Comparison of ENCODE assay signal across 21 cellular contexts in the genomic region with DNA sequence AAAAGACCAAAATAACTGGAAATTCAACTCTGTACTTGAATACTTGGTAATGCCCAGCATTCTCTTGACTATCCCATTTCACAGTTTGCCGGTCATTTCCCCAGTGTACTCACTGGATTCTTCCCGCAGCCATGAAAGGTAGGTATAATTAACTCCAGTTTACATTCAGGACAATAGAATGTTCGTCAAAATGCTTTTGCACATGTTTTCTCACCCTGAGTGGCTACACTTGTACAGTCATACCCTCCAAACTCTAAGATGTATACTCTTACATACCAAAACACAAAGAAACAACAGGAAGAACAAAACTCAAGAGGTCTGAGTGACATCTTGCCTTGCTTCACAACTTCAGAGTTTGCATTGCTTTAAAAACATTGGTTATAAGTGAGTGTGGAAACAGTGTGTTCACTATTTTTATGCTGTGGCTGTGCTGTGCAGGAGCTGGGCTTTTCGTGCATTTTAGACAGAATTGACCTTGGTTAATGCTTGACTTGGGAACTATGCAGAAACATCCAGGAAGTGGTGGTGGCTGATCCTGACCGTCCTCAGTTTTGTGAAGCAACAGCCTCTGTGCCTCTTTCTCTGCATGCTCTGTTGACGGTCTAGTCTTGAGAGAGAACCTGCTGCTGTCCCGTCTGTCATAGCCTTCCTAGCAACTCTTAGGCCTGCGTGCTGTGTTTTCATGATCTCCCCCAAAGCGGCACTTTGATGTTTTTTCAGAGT.
DNase-seq lines count a peak whose midpoint lies in the region; ATAC-seq, FAIRE-seq and TF ChIP-seq lines count a peak whose summit lies in the region.
"Had no signal": no experiment of that assay in that cellular context is flagged by ENCODE, and none has a peak within 500 bp of the region (broad histone marks: within the 10 kb centered on the region; RNA-seq: fewer than 3 reads in every experiment).

No MANE protein-coding gene starts in this region.

- peaks cover 7% of the 10 kb centered on the region for H3F3A ChIP-seq in smooth muscle cell (ENCODE audit: low read depth)

- peak; percentile 69 to 86 for ATAC-seq in activated T-cell treated with anti-CD3 and anti-CD28 coated beads, Interleukin-2, amount 50 U/mL, for 72 hours (replicated peaks in 1 of 2)
- ATAC-seq in activated T-cell treated with anti-CD3 and anti-CD28 coated beads, Interleukin-2, amount 50 U/mL, for 4 hours, result no peak
- ATAC-seq: naive thymus-derived CD8-positive, alpha-beta T cell; psoas muscle had no signal

- H3K79me2 ChIP-seq in smooth muscle cell (ENCODE audit: low read depth), result peaks cover 98% of the 10 kb centered on the region

- H3K27me3 ChIP-seq in smooth muscle cell (ENCODE audit: low read depth), result no peaks in the 10 kb centered on the region
- H3K27me3 ChIP-seq: testis had no signal

- H3K4me1 Mint-ChIP-seq in activated T-cell treated with anti-CD3 and anti-CD28 coated beads, Interleukin-2, amount 50 U/mL, for 72 hours (ENCODE audit: low read depth), result peaks cover 66% of the 10 kb centered on the region
- H3K4me1 Mint-ChIP-seq in activated T-cell treated with anti-CD3 and anti-CD28 coated beads, Interleukin-2, amount 50 U/mL, for 4 hours (ENCODE audit: low read depth), result peaks cover 50% of the 10 kb centered on the region
- H3K4me1 Mint-ChIP-seq in T-helper 2 cell treated with Interferon-gamma antibody and Interleukin-4, amounts not matched to agents 5 μg/mL and 100 μg/mL, for 36 hours (ENCODE audit: low read depth), result peaks cover 23% of the 10 kb centered on the region

- H3K4me2 ChIP-seq in smooth muscle cell, result no peak overlapping the region

- H3K9ac ChIP-seq in kidney (ENCODE audit: low read length in 2 of 2), result no peak overlapping the region
- H3K9ac ChIP-seq in smooth muscle cell (ENCODE audit: low read depth), result no peak overlapping the region

- H3K4me3 ChIP-seq in kidney (ENCODE audit: low read length in 2 of 2) (peak overlapping the region in 1 of 2 donors; percentile 9), smooth muscle cell (no peak overlapping the region)
- H3K4me3 ChIP-seq: lung, psoas muscle, testis had no signal

- 70% methylated on average over 9 of the region's 9 CpGs for WGBS in smooth muscle cell (ENCODE audit: low lambda C conversion rate)

- peaks cover 29 to 69% of the 10 kb centered on the region in 2 donors for H3K4me1 ChIP-seq in kidney (ENCODE audit: control insufficient read depth in 1 of 2, insufficient read depth in 1 of 2, low read depth in 1 of 2, low read length in 2 of 2)
- peaks cover 3% of the 10 kb centered on the region for H3K4me1 ChIP-seq in smooth muscle cell (ENCODE audit: low read depth)

- no peak overlapping the region for H2AFZ ChIP-seq in smooth muscle cell (ENCODE audit: low read depth)

- DNase-seq in activated T-cell treated with anti-CD3 and anti-CD28 coated beads, Interleukin-2, amount 50 U/mL, for 72 hours, result no peak
- no peak for DNase-seq in activated T-cell treated with anti-CD3 and anti-CD28 coated beads, Interleukin-2, amount 50 U/mL, for 4 hours
- DNase-seq in T-helper 2 cell treated with Interferon-gamma antibody and Interleukin-4, amounts not matched to agents 5 μg/mL and 100 μg/mL, for 36 hours (ENCODE audit: low spot score), result no peak
- DNase-seq in kidney (no peak), smooth muscle cell (lab: John Stamatoyannopoulos, UW; ENCODE audit: unreplicated experiment) (no peak), NCI-H524 treated with DMSO at 0.1 percent for 48 hours (lab: John Stamatoyannopoulos, UW) (no peak), NCI-H82 (lab: John Stamatoyannopoulos, UW) (no peak)
- DNase-seq in stimulated activated naive CD4-positive, alpha-beta T cell (lab: John Stamatoyannopoulos, UW), result no peak
- DNase-seq: activated CD4-positive, alpha-beta T cell treated with anti-CD3 and anti-CD28 coated beads, Interleukin-2, amount 50 U/mL, for 4 hours; activated T-cell treated with anti-CD3 and anti-CD28 coated beads, Interleukin-2, amount 50 U/mL, for 48 hours; DMS79; glutamatergic neuron; naive thymus-derived CD8-positive, alpha-beta T cell; NCI-H1436 treated with DMSO at 0.1 percent for 48 hours; psoas muscle; small intestine; stimulated activated CD4-positive, alpha-beta T cell treated with anti-CD3 and anti-CD28 coated beads, Interleukin-4, amount 100 ng/mL, for 4 hours; testis had no signal

- H3K9me3 ChIP-seq in kidney (ENCODE audit: control insufficient read depth in 1 of 2, low read length in 2 of 2), result no peaks in the 10 kb centered on the region
- H3K9me3 ChIP-seq in smooth muscle cell (replicated peaks; ENCODE audit: low read depth), result no peaks in the 10 kb centered on the region
- H3K9me3 ChIP-seq: psoas muscle, testis had no signal

- intact Hi-C loops in kidney (cut with DNase I), result no loop called here

- H3K27ac ChIP-seq in kidney (ENCODE audit: low read depth in 2 of 2, low read length in 2 of 2) (peak overlapping the region; percentile 33 to 55), smooth muscle cell (ENCODE audit: low read depth) (peak overlapping the region; percentile 6)
- H3K27ac ChIP-seq: psoas muscle, testis had no signal

- H3K9me3 Mint-ChIP-seq in activated T-cell treated with anti-CD3 and anti-CD28 coated beads, Interleukin-2, amount 50 U/mL, for 72 hours, result no peaks in the 10 kb centered on the region
- no peaks in the 10 kb centered on the region for H3K9me3 Mint-ChIP-seq in activated T-cell treated with anti-CD3 and anti-CD28 coated beads, Interleukin-2, amount 50 U/mL, for 4 hours
- no peaks in the 10 kb centered on the region for H3K9me3 Mint-ChIP-seq in T-helper 2 cell treated with Interferon-gamma antibody and Interleukin-4, amounts not matched to agents 5 μg/mL and 100 μg/mL, for 36 hours

- H3K27ac Mint-ChIP-seq in activated T-cell treated with anti-CD3 and anti-CD28 coated beads, Interleukin-2, amount 50 U/mL, for 72 hours, result no peak overlapping the region
- H3K27ac Mint-ChIP-seq in T-helper 2 cell treated with Interferon-gamma antibody and Interleukin-4, amounts not matched to agents 5 μg/mL and 100 μg/mL, for 36 hours, result peak overlapping the region; percentile 32
- H3K27ac Mint-ChIP-seq: CD14-positive monocyte had no signal

- H3K27me3 Mint-ChIP-seq in activated T-cell treated with anti-CD3 and anti-CD28 coated beads, Interleukin-2, amount 50 U/mL, for 72 hours (ENCODE audit: low read depth), result no peaks in the 10 kb centered on the region
- no peaks in the 10 kb centered on the region for H3K27me3 Mint-ChIP-seq in activated T-cell treated with anti-CD3 and anti-CD28 coated beads, Interleukin-2, amount 50 U/mL, for 4 hours (ENCODE audit: low read depth)
- no peaks in the 10 kb centered on the region for H3K27me3 Mint-ChIP-seq in T-helper 2 cell treated with Interferon-gamma antibody and Interleukin-4, amounts not matched to agents 5 μg/mL and 100 μg/mL, for 36 hours (ENCODE audit: low read depth)
- H3K27me3 Mint-ChIP-seq: naive thymus-derived CD8-positive, alpha-beta T cell had no signal

- H3K36me3 ChIP-seq in kidney (ENCODE audit: control insufficient read depth in 1 of 2, insufficient read depth in 2 of 2, low read length in 2 of 2), result no peaks in the 10 kb centered on the region
- H3K36me3 ChIP-seq in smooth muscle cell (ENCODE audit: low read depth), result no peaks in the 10 kb centered on the region

- peaks cover 91% of the 10 kb centered on the region for H4K20me1 ChIP-seq in smooth muscle cell (ENCODE audit: low read depth)

- no peak for FAIRE-seq in kidney (lab: Jason Lieb, UNC)
- FAIRE-seq: HTR-8/SVneo, small intestine had no signal

- H3K36me3 Mint-ChIP-seq in activated T-cell treated with anti-CD3 and anti-CD28 coated beads, Interleukin-2, amount 50 U/mL, for 72 hours (ENCODE audit: insufficient read depth in 2 of 2), result no peaks in the 10 kb centered on the region
- peaks cover 3% of the 10 kb centered on the region for H3K36me3 Mint-ChIP-seq in activated T-cell treated with anti-CD3 and anti-CD28 coated beads, Interleukin-2, amount 50 U/mL, for 4 hours (ENCODE audit: insufficient read depth)
- no peaks in the 10 kb centered on the region for H3K36me3 Mint-ChIP-seq in T-helper 2 cell treated with Interferon-gamma antibody and Interleukin-4, amounts not matched to agents 5 μg/mL and 100 μg/mL, for 36 hours (ENCODE audit: low read depth)
- H3K36me3 Mint-ChIP-seq: CD14-positive monocyte; naive thymus-derived CD8-positive, alpha-beta T cell had no signal

- no peak overlapping the region for H3K4me3 Mint-ChIP-seq in activated T-cell treated with anti-CD3 and anti-CD28 coated beads, Interleukin-2, amount 50 U/mL, for 72 hours
- no peak overlapping the region for H3K4me3 Mint-ChIP-seq in activated T-cell treated with anti-CD3 and anti-CD28 coated beads, Interleukin-2, amount 50 U/mL, for 4 hours
- no peak overlapping the region for H3K4me3 Mint-ChIP-seq in T-helper 2 cell treated with Interferon-gamma antibody and Interleukin-4, amounts not matched to agents 5 μg/mL and 100 μg/mL, for 36 hours
- H3K4me3 Mint-ChIP-seq: CD14-positive monocyte had no signal

- no peak for TF ChIP-seq CTCF in kidney (IDR thresholded peaks at IDR 0.05; ENCODE audit: borderline replicate concordance, extremely low read depth, insufficient read depth)
- no peak for TF ChIP-seq CTCF in smooth muscle cell (IDR thresholded peaks at IDR 0.05; ENCODE audit: borderline replicate concordance, insufficient read depth, poor library complexity, severe bottlenecking)

Comparison
In these comparisons a context has a peak if more than half of its experiments do, and no peak if none do; other contexts are left out.
1. ATAC-seq: peak in activated T-cell treated with anti-CD3 and anti-CD28 coated beads, Interleukin-2, amount 50 U/mL, for 72 hours (2 of 2); none in activated T-cell treated with anti-CD3 and anti-CD28 coated beads, Interleukin-2, amount 50 U/mL, for 4 hours (0 of 2).